Comparison of ENCODE assay signal across 1 cellular context in the genomic region with DNA sequence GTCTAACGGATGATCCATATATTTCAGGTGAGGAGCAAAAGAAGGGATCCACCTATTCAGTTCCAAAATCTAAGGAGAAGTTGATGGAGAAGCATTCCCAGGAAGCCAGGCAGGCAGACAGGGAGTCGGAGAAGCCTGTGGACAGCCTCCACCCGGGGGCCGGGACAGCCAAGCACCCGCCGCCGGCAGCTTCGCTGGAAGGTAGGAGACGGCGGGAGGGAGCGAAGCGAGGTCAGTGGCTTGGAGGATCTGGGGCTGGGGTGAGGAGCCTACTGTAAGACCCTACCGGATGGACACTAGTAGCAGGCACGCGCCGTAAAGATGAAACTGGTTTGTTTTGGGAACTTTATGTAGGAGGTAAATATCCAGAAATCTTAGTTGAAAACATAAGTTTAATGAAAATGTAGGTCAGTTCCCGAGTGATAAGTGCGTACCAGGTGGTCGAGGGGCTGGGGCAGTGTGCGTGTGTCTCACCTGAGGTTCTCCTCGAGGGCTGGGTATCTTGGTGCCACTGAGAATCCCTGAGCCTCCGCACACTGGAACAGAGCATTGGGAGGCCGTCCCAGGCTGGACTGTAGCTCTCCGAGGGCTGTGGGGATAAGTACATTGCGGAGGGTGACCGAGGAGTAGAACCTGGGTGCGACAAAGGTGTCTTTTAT.
TF ChIP-seq lines count a peak whose summit lies in the region.

No MANE protein-coding gene starts in this region.

TF ChIP-seq in HepG2, 621 proteins besides CTCF, POLR2A, EP300 and RAD21 (continues in another document):
- TF ChIP-seq SNAI1 (CRISPR knock-in tag; IDR thresholded peaks at IDR 0.05; ENCODE audit: borderline replicate concordance) (0 out of 2 replicates have a peak, but pooled peaks have one; percentile 31), ZNF550 (CRISPR knock-in tag; IDR thresholded peaks at IDR 0.05; ENCODE audit: borderline replicate concordance) (no peak), MTF2 (CRISPR knock-in tag; IDR thresholded peaks at IDR 0.05; ENCODE audit: borderline replicate concordance) (no peak), ZNF652 (CRISPR knock-in tag; IDR thresholded peaks at IDR 0.05; ENCODE audit: borderline replicate concordance, low read depth) (0 out of 2 replicates have a peak, but pooled peaks have one; percentile 2), SSRP1 (CRISPR knock-in tag; IDR thresholded peaks at IDR 0.05) (no peak), AGO1 (IDR thresholded peaks at IDR 0.05; ENCODE audit: low read depth, low read length, poor library complexity, severe bottlenecking) (no peak), SMAD1 (CRISPR knock-in tag; IDR thresholded peaks at IDR 0.05; ENCODE audit: borderline replicate concordance, low read depth) (no peak), ELF1 (CRISPR knock-in tag; IDR thresholded peaks at IDR 0.05) (0 out of 2 replicates have a peak, but pooled peaks have one; percentile 12), FOSL2 (CRISPR knock-in tag; IDR thresholded peaks at IDR 0.05) (no peak), ZNF605 (CRISPR knock-in tag; IDR thresholded peaks at IDR 0.05) (peak; percentile 31; the same call in 1 of the 2 replicates), TEAD3 (CRISPR knock-in tag; optimal IDR thresholded peaks at IDR 0.05; ENCODE audit: borderline replicate concordance) (peak; percentile 9), ZNF724P (CRISPR knock-in tag; IDR thresholded peaks at IDR 0.05; ENCODE audit: borderline replicate concordance) (peak; percentile 16; the same call in 1 of the 2 replicates), NFKB2 (CRISPR knock-in tag; IDR thresholded peaks at IDR 0.05; ENCODE audit: borderline replicate concordance) (0 out of 2 replicates have a peak, but pooled peaks have one; percentile 17), MEF2D (CRISPR knock-in tag; IDR thresholded peaks at IDR 0.05) (0 out of 2 replicates have a peak, but pooled peaks have one; percentile 24), TMF1 (CRISPR knock-in tag; IDR thresholded peaks at IDR 0.05; ENCODE audit: low read depth) (0 out of 2 replicates have a peak, but pooled peaks have one; percentile 20), RXRB (CRISPR knock-in tag; IDR thresholded peaks at IDR 0.05; ENCODE audit: borderline replicate concordance) (peak; percentile 2; the same call in 1 of the 2 replicates), ZNF253 (CRISPR knock-in tag; IDR thresholded peaks at IDR 0.05; ENCODE audit: borderline replicate concordance) (0 out of 2 replicates have a peak, but pooled peaks have one; percentile 20), HOXA9 (CRISPR knock-in tag; IDR thresholded peaks at IDR 0.05; ENCODE audit: borderline replicate concordance) (0 out of 2 replicates have a peak, but pooled peaks have one; percentile 8), CAMTA2 (CRISPR knock-in tag; IDR thresholded peaks at IDR 0.05; ENCODE audit: borderline replicate concordance) (0 out of 2 replicates have a peak, but pooled peaks have one; percentile 69), ZNF589 (CRISPR knock-in tag; conservative IDR thresholded peaks at IDR 0.05) (0 out of 2 replicates have a peak, but pooled peaks have one; percentile 51), CHCHD3 (CRISPR knock-in tag; IDR thresholded peaks at IDR 0.05) (0 out of 2 replicates have a peak, but pooled peaks have one; percentile 6), ZNF878 (CRISPR knock-in tag; IDR thresholded peaks at IDR 0.05) (0 out of 2 replicates have a peak, but pooled peaks have one; percentile 7), ZNF572 (CRISPR knock-in tag; IDR thresholded peaks at IDR 0.05) (peak; percentile 93; the same call in 1 of the 2 replicates), ZNF501 (CRISPR knock-in tag; IDR thresholded peaks at IDR 0.05) (peak; percentile 51; the same call in 1 of the 2 replicates), SP2 (CRISPR knock-in tag; IDR thresholded peaks at IDR 0.05) (0 out of 2 replicates have a peak, but pooled peaks have one; percentile 26), XRCC5 (optimal IDR thresholded peaks at IDR 0.05; ENCODE audit: low read length) (no peak), GFI1 (CRISPR knock-in tag; IDR thresholded peaks at IDR 0.05; ENCODE audit: borderline replicate concordance) (no peak), ZNF674 (CRISPR knock-in tag; IDR thresholded peaks at IDR 0.05; ENCODE audit: low read depth) (0 out of 2 replicates have a peak, but pooled peaks have one; percentile 73), ZBTB42 (CRISPR knock-in tag; IDR thresholded peaks at IDR 0.05) (peak; percentile 46; the same call in 1 of the 2 replicates), ZFP90 (CRISPR knock-in tag; IDR thresholded peaks at IDR 0.05; ENCODE audit: borderline replicate concordance) (no peak), SOX6 (IDR thresholded peaks at IDR 0.05) (no peak), SOX6 (CRISPR knock-in tag; IDR thresholded peaks at IDR 0.05) (peak; percentile 46; the same call in 1 of the 2 replicates)
- TF ChIP-seq, protein P1, sequence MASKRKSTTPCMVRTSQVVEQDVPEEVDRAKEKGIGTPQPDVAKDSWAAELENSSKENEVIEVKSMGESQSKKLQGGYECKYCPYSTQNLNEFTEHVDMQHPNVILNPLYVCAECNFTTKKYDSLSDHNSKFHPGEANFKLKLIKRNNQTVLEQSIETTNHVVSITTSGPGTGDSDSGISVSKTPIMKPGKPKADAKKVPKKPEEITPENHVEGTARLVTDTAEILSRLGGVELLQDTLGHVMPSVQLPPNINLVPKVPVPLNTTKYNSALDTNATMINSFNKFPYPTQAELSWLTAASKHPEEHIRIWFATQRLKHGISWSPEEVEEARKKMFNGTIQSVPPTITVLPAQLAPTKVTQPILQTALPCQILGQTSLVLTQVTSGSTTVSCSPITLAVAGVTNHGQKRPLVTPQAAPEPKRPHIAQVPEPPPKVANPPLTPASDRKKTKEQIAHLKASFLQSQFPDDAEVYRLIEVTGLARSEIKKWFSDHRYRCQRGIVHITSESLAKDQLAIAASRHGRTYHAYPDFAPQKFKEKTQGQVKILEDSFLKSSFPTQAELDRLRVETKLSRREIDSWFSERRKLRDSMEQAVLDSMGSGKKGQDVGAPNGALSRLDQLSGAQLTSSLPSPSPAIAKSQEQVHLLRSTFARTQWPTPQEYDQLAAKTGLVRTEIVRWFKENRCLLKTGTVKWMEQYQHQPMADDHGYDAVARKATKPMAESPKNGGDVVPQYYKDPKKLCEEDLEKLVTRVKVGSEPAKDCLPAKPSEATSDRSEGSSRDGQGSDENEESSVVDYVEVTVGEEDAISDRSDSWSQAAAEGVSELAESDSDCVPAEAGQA (IDR thresholded peaks at IDR 0.05; ENCODE audit: low read depth), result no peak
- TF ChIP-seq, protein P1 (CRISPR knock-in tag; IDR thresholded peaks at IDR 0.05; ENCODE audit: borderline replicate concordance), result no peak
- TF ChIP-seq, protein P2, sequence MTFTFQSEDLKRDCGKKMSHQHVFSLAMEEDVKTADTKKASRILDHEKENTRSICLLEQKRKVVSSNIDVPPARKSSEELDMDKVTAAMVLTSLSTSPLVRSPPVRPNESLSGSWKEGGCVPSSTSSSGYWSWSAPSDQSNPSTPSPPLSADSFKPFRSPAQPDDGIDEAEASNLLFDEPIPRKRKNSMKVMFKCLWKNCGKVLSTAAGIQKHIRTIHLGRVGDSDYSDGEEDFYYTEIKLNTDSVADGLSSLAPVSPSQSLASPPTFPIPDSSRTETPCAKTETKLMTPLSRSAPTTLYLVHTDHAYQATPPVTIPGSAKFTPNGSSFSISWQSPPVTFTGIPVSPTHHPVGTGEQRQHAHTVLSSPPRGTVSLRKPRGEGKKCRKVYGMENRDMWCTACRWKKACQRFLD (CRISPR knock-in tag; IDR thresholded peaks at IDR 0.05; ENCODE audit: borderline replicate concordance), result 0 out of 2 replicates have a peak, but pooled peaks have one; percentile 5
- TF ChIP-seq, protein P3, sequence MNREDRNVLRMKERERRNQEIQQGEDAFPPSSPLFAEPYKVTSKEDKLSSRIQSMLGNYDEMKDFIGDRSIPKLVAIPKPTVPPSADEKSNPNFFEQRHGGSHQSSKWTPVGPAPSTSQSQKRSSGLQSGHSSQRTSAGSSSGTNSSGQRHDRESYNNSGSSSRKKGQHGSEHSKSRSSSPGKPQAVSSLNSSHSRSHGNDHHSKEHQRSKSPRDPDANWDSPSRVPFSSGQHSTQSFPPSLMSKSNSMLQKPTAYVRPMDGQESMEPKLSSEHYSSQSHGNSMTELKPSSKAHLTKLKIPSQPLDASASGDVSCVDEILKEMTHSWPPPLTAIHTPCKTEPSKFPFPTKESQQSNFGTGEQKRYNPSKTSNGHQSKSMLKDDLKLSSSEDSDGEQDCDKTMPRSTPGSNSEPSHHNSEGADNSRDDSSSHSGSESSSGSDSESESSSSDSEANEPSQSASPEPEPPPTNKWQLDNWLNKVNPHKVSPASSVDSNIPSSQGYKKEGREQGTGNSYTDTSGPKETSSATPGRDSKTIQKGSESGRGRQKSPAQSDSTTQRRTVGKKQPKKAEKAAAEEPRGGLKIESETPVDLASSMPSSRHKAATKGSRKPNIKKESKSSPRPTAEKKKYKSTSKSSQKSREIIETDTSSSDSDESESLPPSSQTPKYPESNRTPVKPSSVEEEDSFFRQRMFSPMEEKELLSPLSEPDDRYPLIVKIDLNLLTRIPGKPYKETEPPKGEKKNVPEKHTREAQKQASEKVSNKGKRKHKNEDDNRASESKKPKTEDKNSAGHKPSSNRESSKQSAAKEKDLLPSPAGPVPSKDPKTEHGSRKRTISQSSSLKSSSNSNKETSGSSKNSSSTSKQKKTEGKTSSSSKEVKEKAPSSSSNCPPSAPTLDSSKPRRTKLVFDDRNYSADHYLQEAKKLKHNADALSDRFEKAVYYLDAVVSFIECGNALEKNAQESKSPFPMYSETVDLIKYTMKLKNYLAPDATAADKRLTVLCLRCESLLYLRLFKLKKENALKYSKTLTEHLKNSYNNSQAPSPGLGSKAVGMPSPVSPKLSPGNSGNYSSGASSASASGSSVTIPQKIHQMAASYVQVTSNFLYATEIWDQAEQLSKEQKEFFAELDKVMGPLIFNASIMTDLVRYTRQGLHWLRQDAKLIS (CRISPR knock-in tag; IDR thresholded peaks at IDR 0.05), result 0 out of 2 replicates have a peak, but pooled peaks have one; percentile 8
- TF ChIP-seq, protein P4, sequence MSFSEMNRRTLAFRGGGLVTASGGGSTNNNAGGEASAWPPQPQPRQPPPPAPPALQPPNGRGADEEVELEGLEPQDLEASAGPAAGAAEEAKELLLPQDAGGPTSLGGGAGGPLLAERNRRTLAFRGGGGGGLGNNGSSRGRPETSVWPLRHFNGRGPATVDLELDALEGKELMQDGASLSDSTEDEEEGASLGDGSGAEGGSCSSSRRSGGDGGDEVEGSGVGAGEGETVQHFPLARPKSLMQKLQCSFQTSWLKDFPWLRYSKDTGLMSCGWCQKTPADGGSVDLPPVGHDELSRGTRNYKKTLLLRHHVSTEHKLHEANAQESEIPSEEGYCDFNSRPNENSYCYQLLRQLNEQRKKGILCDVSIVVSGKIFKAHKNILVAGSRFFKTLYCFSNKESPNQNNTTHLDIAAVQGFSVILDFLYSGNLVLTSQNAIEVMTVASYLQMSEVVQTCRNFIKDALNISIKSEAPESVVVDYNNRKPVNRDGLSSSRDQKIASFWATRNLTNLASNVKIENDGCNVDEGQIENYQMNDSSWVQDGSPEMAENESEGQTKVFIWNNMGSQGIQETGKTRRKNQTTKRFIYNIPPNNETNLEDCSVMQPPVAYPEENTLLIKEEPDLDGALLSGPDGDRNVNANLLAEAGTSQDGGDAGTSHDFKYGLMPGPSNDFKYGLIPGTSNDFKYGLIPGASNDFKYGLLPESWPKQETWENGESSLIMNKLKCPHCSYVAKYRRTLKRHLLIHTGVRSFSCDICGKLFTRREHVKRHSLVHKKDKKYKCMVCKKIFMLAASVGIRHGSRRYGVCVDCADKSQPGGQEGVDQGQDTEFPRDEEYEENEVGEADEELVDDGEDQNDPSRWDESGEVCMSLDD (CRISPR knock-in tag; IDR thresholded peaks at IDR 0.05; ENCODE audit: borderline replicate concordance), result no peak
- TF ChIP-seq, protein P5, sequence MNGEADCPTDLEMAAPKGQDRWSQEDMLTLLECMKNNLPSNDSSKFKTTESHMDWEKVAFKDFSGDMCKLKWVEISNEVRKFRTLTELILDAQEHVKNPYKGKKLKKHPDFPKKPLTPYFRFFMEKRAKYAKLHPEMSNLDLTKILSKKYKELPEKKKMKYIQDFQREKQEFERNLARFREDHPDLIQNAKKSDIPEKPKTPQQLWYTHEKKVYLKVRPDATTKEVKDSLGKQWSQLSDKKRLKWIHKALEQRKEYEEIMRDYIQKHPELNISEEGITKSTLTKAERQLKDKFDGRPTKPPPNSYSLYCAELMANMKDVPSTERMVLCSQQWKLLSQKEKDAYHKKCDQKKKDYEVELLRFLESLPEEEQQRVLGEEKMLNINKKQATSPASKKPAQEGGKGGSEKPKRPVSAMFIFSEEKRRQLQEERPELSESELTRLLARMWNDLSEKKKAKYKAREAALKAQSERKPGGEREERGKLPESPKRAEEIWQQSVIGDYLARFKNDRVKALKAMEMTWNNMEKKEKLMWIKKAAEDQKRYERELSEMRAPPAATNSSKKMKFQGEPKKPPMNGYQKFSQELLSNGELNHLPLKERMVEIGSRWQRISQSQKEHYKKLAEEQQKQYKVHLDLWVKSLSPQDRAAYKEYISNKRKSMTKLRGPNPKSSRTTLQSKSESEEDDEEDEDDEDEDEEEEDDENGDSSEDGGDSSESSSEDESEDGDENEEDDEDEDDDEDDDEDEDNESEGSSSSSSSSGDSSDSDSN (CRISPR knock-in tag; IDR thresholded peaks at IDR 0.05), result peak; percentile 16; the same call in 1 of the 2 replicates
- TF ChIP-seq, protein P6, sequence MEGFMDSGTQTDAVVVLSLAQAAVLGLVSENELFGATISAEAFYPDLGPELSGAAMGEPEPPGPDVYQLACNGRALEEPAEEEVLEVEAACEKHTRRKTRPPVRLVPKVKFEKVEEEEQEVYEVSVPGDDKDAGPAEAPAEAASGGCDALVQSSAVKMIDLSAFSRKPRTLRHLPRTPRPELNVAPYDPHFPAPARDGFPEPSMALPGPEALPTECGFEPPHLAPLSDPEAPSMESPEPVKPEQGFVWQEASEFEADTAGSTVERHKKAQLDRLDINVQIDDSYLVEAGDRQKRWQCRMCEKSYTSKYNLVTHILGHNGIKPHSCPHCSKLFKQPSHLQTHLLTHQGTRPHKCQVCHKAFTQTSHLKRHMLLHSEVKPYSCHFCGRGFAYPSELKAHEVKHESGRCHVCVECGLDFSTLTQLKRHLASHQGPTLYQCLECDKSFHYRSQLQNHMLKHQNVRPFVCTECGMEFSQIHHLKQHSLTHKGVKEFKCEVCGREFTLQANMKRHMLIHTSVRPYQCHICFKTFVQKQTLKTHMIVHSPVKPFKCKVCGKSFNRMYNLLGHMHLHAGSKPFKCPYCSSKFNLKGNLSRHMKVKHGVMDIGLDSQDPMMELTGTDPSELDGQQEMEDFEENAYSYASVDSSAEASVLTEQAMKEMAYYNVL (CRISPR knock-in tag; IDR thresholded peaks at IDR 0.05; ENCODE audit: borderline replicate concordance), result peak; percentile 63; the same call in 1 of the 2 replicates
